26 cellular contexts compared by ENCODE assay signal in genomic region chr11:126487711-126488110, GRCh38.
"Had no signal": no experiment of that assay in that cellular context is flagged by ENCODE, and none has a peak within 500 bp of the region (broad histone marks: within the 10 kb centered on the region; RNA-seq: fewer than 3 reads in every experiment).

No MANE protein-coding gene starts in this region.

- H3K4me3 Mint-ChIP-seq: activated CD4-positive, alpha-beta memory T cell treated with anti-CD3 and anti-CD28 coated beads, Interleukin-2, amount 10 ng/mL, durations not matched to agents 7 days and 5 days; activated CD4-positive, alpha-beta T cell treated with anti-CD3 and anti-CD28 coated beads for 36 hours; activated naive CD4-positive, alpha-beta T cell treated with anti-CD3 and anti-CD28 coated beads, Interleukin-2, amount 50 U/mL, for 24 hours; activated T-cell treated with anti-CD3 and anti-CD28 coated beads, Interleukin-2, amount 50 U/mL, for 72 hours; brain; central memory CD8-positive, alpha-beta T cell had no signal

- H3K4me3 ChIP-seq: ascending aorta, K562, SJSA1 had no signal

- DNase-seq: activated CD4-positive, alpha-beta memory T cell treated with anti-CD3 and anti-CD28 coated beads, Interleukin-2, amount 10 ng/mL, durations not matched to agents 7 days and 5 days; activated CD4-positive, alpha-beta T cell treated with anti-CD3 and anti-CD28 coated beads for 36 hours; activated CD4-positive, alpha-beta T cell treated with anti-CD3 and anti-CD28 coated beads, Interleukin-2, amount 50 U/mL, for 1 hour; activated naive CD4-positive, alpha-beta T cell; activated T-cell treated with anti-CD3 and anti-CD28 coated beads, Interleukin-2, amount 50 U/mL, for 72 hours; NCI-H1092; NCI-H1417; NCI-H2029; NCI-H2107; NCI-H345; NCI-H510A; NCI-H526 treated with DMSO at 0.1 percent for 48 hours; NCI-H82; RPMI8226; SHP77; T-helper 2 cell; T1000; WERI-Rb-1 had no signal

- H3K9me3 ChIP-seq: ascending aorta, SJSA1 had no signal

- H3K27ac Mint-ChIP-seq: activated CD4-positive, alpha-beta memory T cell treated with anti-CD3 and anti-CD28 coated beads, Interleukin-2, amount 10 ng/mL, durations not matched to agents 7 days and 5 days; activated CD4-positive, alpha-beta T cell treated with anti-CD3 and anti-CD28 coated beads for 36 hours; activated naive CD4-positive, alpha-beta T cell treated with anti-CD3 and anti-CD28 coated beads, Interleukin-2, amount 50 U/mL, for 24 hours; activated T-cell treated with anti-CD3 and anti-CD28 coated beads, Interleukin-2, amount 50 U/mL, for 72 hours; activated T-helper 2 cell treated with anti-CD3 and anti-CD28 coated beads, Interferon-gamma antibody, Interleukin-2, Interleukin-4, amounts not matched to agents 10 μg/mL and 5 μg/mL and 100 μg/mL, durations not matched to agents 14 hours and 24 hours and 36 hours had no signal

- H3K4me1 Mint-ChIP-seq: activated CD4-positive, alpha-beta memory T cell treated with anti-CD3 and anti-CD28 coated beads, Interleukin-2, amount 10 ng/mL, durations not matched to agents 7 days and 5 days; activated CD4-positive, alpha-beta T cell treated with anti-CD3 and anti-CD28 coated beads for 36 hours; activated naive CD4-positive, alpha-beta T cell treated with anti-CD3 and anti-CD28 coated beads, Interleukin-2, amount 50 U/mL, for 24 hours; central memory CD8-positive, alpha-beta T cell had no signal

- H3K27me3 ChIP-seq: ascending aorta, SJSA1 had no signal

- H3K27ac ChIP-seq: ascending aorta, SJSA1, WERI-Rb-1 had no signal

- H3K9me3 Mint-ChIP-seq: activated CD4-positive, alpha-beta memory T cell treated with anti-CD3 and anti-CD28 coated beads, Interleukin-2, amount 10 ng/mL, durations not matched to agents 7 days and 5 days; activated naive CD4-positive, alpha-beta T cell treated with anti-CD3 and anti-CD28 coated beads, Interleukin-2, amount 50 U/mL, for 24 hours; activated T-cell treated with anti-CD3 and anti-CD28 coated beads, Interleukin-2, amount 50 U/mL, for 72 hours; activated T-helper 2 cell treated with anti-CD3 and anti-CD28 coated beads, Interferon-gamma antibody, Interleukin-2, Interleukin-4, amounts not matched to agents 10 μg/mL and 5 μg/mL and 100 μg/mL, durations not matched to agents 14 hours and 24 hours and 36 hours; central memory CD8-positive, alpha-beta T cell had no signal

- H3K36me3 ChIP-seq: ascending aorta, SJSA1, WERI-Rb-1 had no signal

- H3K27me3 Mint-ChIP-seq: activated CD4-positive, alpha-beta T cell treated with anti-CD3 and anti-CD28 coated beads for 36 hours; activated naive CD4-positive, alpha-beta T cell treated with anti-CD3 and anti-CD28 coated beads, Interleukin-2, amount 50 U/mL, for 24 hours; brain had no signal

- ATAC-seq: activated CD4-positive, alpha-beta T cell treated with anti-CD3 and anti-CD28 coated beads for 36 hours; activated T-cell treated with anti-CD3 and anti-CD28 coated beads, Interleukin-2, amount 50 U/mL, for 72 hours; K562; SK-N-SH treated with all-trans-retinoic acid at 6 μM for 48 hours had no signal

- FAIRE-seq: K562 had no signal

- H3K4me1 ChIP-seq: ascending aorta, SJSA1 had no signal

- H3K36me3 Mint-ChIP-seq: activated naive CD4-positive, alpha-beta T cell treated with anti-CD3 and anti-CD28 coated beads, Interleukin-2, amount 50 U/mL, for 24 hours; brain had no signal
